In genomic region chr1:55916480-55916879, GRCh38 we compare ENCODE assay signal across 20 cellular contexts.
DNase-seq lines count a peak whose midpoint lies in the region; ATAC-seq and TF ChIP-seq lines count a peak whose summit lies in the region.
"Had no signal": no experiment of that assay in that cellular context is flagged by ENCODE, and none has a peak within 500 bp of the region (broad histone marks: within the 10 kb centered on the region; RNA-seq: fewer than 3 reads in every experiment).

No MANE protein-coding gene starts in this region.

- no peak overlapping the region for H3K4me3 ChIP-seq in breast epithelium
- H3K4me3 ChIP-seq: right lobe of liver, thoracic aorta had no signal

- H3K9me3 Mint-ChIP-seq in MCF 10A (ENCODE audit: unreplicated experiment): no peaks in the 10 kb centered on the region
- H3K9me3 Mint-ChIP-seq in activated T-helper 1 cell treated with anti-CD3 and anti-CD28 coated beads, Interleukin-12 subunit alpha, Interleukin-12 subunit beta, Interleukin-2, Interleukin-4 antibody, amounts not matched to agents 30 ng/mL and 10 ng/mL and 1 ng/mL, durations not matched to agents 14 hours and 24 hours and 36 hours: no peaks in the 10 kb centered on the region
- H3K9me3 Mint-ChIP-seq: activated naive CD4-positive, alpha-beta T cell treated with anti-CD3 and anti-CD28 coated beads, Interleukin-2, amount 50 U/mL, for 24 hours; IgD-negative memory B cell had no signal

- H3K27me3 ChIP-seq in breast epithelium: no peaks in the 10 kb centered on the region
- H3K27me3 ChIP-seq: right lobe of liver had no signal

- H3K4me1 ChIP-seq in breast epithelium: no peaks in the 10 kb centered on the region
- H3K4me1 ChIP-seq: Caco-2, right lobe of liver had no signal

- no peaks in the 10 kb centered on the region for H3K4me1 Mint-ChIP-seq in MCF 10A (ENCODE audit: insufficient read depth, unreplicated experiment)
- H3K4me1 Mint-ChIP-seq in activated T-helper 1 cell treated with anti-CD3 and anti-CD28 coated beads, Interleukin-12 subunit alpha, Interleukin-12 subunit beta, Interleukin-2, Interleukin-4 antibody, amounts not matched to agents 30 ng/mL and 10 ng/mL and 1 ng/mL, durations not matched to agents 14 hours and 24 hours and 36 hours (ENCODE audit: low read depth): no peaks in the 10 kb centered on the region
- H3K4me1 Mint-ChIP-seq: activated naive CD4-positive, alpha-beta T cell treated with anti-CD3 and anti-CD28 coated beads, Interleukin-2, amount 50 U/mL, for 24 hours; IgD-negative memory B cell had no signal

- no peaks in the 10 kb centered on the region for H3K9me3 ChIP-seq in breast epithelium
- H3K9me3 ChIP-seq: Caco-2, right lobe of liver, thoracic aorta had no signal

- no peaks in the 10 kb centered on the region for H3K27me3 Mint-ChIP-seq in MCF 10A (ENCODE audit: insufficient read depth, unreplicated experiment)
- H3K27me3 Mint-ChIP-seq in activated T-helper 1 cell treated with anti-CD3 and anti-CD28 coated beads, Interleukin-12 subunit alpha, Interleukin-12 subunit beta, Interleukin-2, Interleukin-4 antibody, amounts not matched to agents 30 ng/mL and 10 ng/mL and 1 ng/mL, durations not matched to agents 14 hours and 24 hours and 36 hours (ENCODE audit: insufficient read depth): no peaks in the 10 kb centered on the region
- H3K27me3 Mint-ChIP-seq: effector memory CD8-positive, alpha-beta T cell had no signal

- no peak overlapping the region for H3K4me3 Mint-ChIP-seq in MCF 10A (ENCODE audit: unreplicated experiment)
- no peak overlapping the region for H3K4me3 Mint-ChIP-seq in activated T-helper 1 cell treated with anti-CD3 and anti-CD28 coated beads, Interleukin-12 subunit alpha, Interleukin-12 subunit beta, Interleukin-2, Interleukin-4 antibody, amounts not matched to agents 30 ng/mL and 10 ng/mL and 1 ng/mL, durations not matched to agents 14 hours and 24 hours and 36 hours
- H3K4me3 Mint-ChIP-seq: activated naive CD4-positive, alpha-beta T cell treated with anti-CD3 and anti-CD28 coated beads, Interleukin-2, amount 50 U/mL, for 24 hours; effector memory CD8-positive, alpha-beta T cell; IgD-negative memory B cell; neural crest cell had no signal

- BruUV-seq in MCF 10A (replicated peaks; lab: Mats Ljungman, UMichigan): no TSS peak

- H3K36me3 Mint-ChIP-seq in MCF 10A (ENCODE audit: insufficient read depth, unreplicated experiment): no peaks in the 10 kb centered on the region
- H3K36me3 Mint-ChIP-seq in activated T-helper 1 cell treated with anti-CD3 and anti-CD28 coated beads, Interleukin-12 subunit alpha, Interleukin-12 subunit beta, Interleukin-2, Interleukin-4 antibody, amounts not matched to agents 30 ng/mL and 10 ng/mL and 1 ng/mL, durations not matched to agents 14 hours and 24 hours and 36 hours (ENCODE audit: low read depth): no peaks in the 10 kb centered on the region
- H3K36me3 Mint-ChIP-seq: activated naive CD4-positive, alpha-beta T cell treated with anti-CD3 and anti-CD28 coated beads, Interleukin-2, amount 50 U/mL, for 24 hours had no signal

- intact Hi-C loops in breast epithelium (cut with DNase I; ENCODE audit: low total_unique reads) (no loop called here), MCF 10A (cut with micrococcal nuclease) (no loop called here)
- intact Hi-C loops in activated T-helper 1 cell treated with anti-CD3 and anti-CD28 coated beads, Interleukin-12 subunit alpha, Interleukin-12 subunit beta, Interleukin-2, Interleukin-4 antibody, amounts not matched to agents 30 ng/mL and 10 ng/mL and 1 ng/mL, durations not matched to agents 14 hours and 24 hours and 36 hours (cut with micrococcal nuclease): no loop called here

- CTCF ChIA-PET in MCF 10A (lab: Yijun Ruan, JAX): interaction anchor here (0.6 kb wide), 1 partner anchor 798 kb away, joined by 3 read pairs; no protein-coding TSS in a partner anchor

- H3K36me3 ChIP-seq in breast epithelium: no peaks in the 10 kb centered on the region
- H3K36me3 ChIP-seq: right lobe of liver, thoracic aorta had no signal

- TF ChIP-seq POLR2A in breast epithelium (IDR thresholded peaks at IDR 0.05): no peak

- no peak for DNase-seq in breast epithelium (ENCODE audit: low spot score in 2 of 2)
- DNase-seq in MCF 10A (ENCODE audit: unreplicated experiment): no peak
- DNase-seq in amniotic epithelial cell (ENCODE audit: low read depth): peak; percentile 73
- peak; percentile 48 for DNase-seq in fibroblast of the conjunctiva (ENCODE audit: low read depth)
- no peak for DNase-seq in stimulated activated CD4-positive, alpha-beta T cell treated with anti-CD3 and anti-CD28 coated beads, Interleukin-2, amount 100 ng/mL, for 24 hours
- DNase-seq in GF-D8 (lab: John Stamatoyannopoulos, UW): no peak
- DNase-seq in activated T-helper 1 cell treated with anti-CD3 and anti-CD28 coated beads, Interleukin-12 subunit alpha, Interleukin-12 subunit beta, Interleukin-2, Interleukin-4 antibody, amounts not matched to agents 30 ng/mL and 10 ng/mL and 1 ng/mL, durations not matched to agents 14 hours and 24 hours and 36 hours (ENCODE audit: low spot score): no peak
- DNase-seq: activated CD4-positive, alpha-beta T cell treated with anti-CD3 and anti-CD28 coated beads for 1 hour; Caco-2; central memory CD4-positive, alpha-beta T cell; effector memory CD8-positive, alpha-beta T cell; glutamatergic neuron; right lobe of liver; stimulated activated CD4-positive, alpha-beta T cell treated with anti-CD3 and anti-CD28 coated beads, Interleukin-4, amount 100 ng/mL, for 1 hour; stimulated activated CD8-positive, alpha-beta memory T cell treated with anti-CD3 and anti-CD28 coated beads, Interleukin-4, amount 100 ng/mL, for 48 hours had no signal

- no peak for ATAC-seq in GM19467 (IDR thresholded peaks at IDR 0.05; ENCODE audit: unreplicated experiment)
- ATAC-seq: effector memory CD8-positive, alpha-beta T cell; right lobe of liver had no signal

- TF ChIP-seq CTCF in breast epithelium (IDR thresholded peaks at IDR 0.05): no peak
- no peak for TF ChIP-seq CTCF in MCF 10A (IDR thresholded peaks at IDR 0.05; ENCODE audit: unreplicated experiment)

- H3K27ac ChIP-seq in breast epithelium: peak overlapping the region; percentile 9 to 34
- H3K27ac ChIP-seq: right lobe of liver, thoracic aorta had no signal

- H3K27ac Mint-ChIP-seq in MCF 10A (ENCODE audit: low read depth, unreplicated experiment): no peak overlapping the region
- no peak overlapping the region for H3K27ac Mint-ChIP-seq in activated T-helper 1 cell treated with anti-CD3 and anti-CD28 coated beads, Interleukin-12 subunit alpha, Interleukin-12 subunit beta, Interleukin-2, Interleukin-4 antibody, amounts not matched to agents 30 ng/mL and 10 ng/mL and 1 ng/mL, durations not matched to agents 14 hours and 24 hours and 36 hours
- H3K27ac Mint-ChIP-seq: activated naive CD4-positive, alpha-beta T cell treated with anti-CD3 and anti-CD28 coated beads, Interleukin-2, amount 50 U/mL, for 24 hours; effector memory CD8-positive, alpha-beta T cell; IgD-negative memory B cell had no signal

- POLR2A ChIA-PET in MCF 10A (lab: Yijun Ruan, JAX): no interaction called here

Comparison
In these comparisons a context has a peak if more than half of its experiments do, and no peak if none do; other contexts are left out.
1. DNase-seq: peak in amniotic epithelial cell (single experiment) and fibroblast of the conjunctiva (single experiment); none in breast epithelium (0 of 2), MCF 10A (single experiment), stimulated activated CD4-positive, alpha-beta T cell treated with anti-CD3 and anti-CD28 coated beads, Interleukin-2, amount 100 ng/mL, for 24 hours (0 of 2), GF-D8 (single experiment) and activated T-helper 1 cell treated with anti-CD3 and anti-CD28 coated beads, Interleukin-12 subunit alpha, Interleukin-12 subunit beta, Interleukin-2, Interleukin-4 antibody, amounts not matched to agents 30 ng/mL and 10 ng/mL and 1 ng/mL, durations not matched to agents 14 hours and 24 hours and 36 hours (single experiment).